Comparison of ENCODE assay signal across 16 cellular contexts in genomic region chr5:126852916-126853315, GRCh38.
DNase-seq lines count a peak whose midpoint lies in the region; ATAC-seq, FAIRE-seq and TF ChIP-seq lines count a peak whose summit lies in the region.
"Had no signal": no experiment of that assay in that cellular context is flagged by ENCODE, and none has a peak within 500 bp of the region (broad histone marks: within the 10 kb centered on the region; RNA-seq: fewer than 3 reads in every experiment).

No MANE protein-coding gene starts in this region.

- peak overlapping the region; percentile 76 for H3K4me3 Mint-ChIP-seq in activated CD4-positive, alpha-beta T cell treated with anti-CD3 and anti-CD28 coated beads, Interleukin-2, amount 10 ng/mL, durations not matched to agents 24 days and 14 days
- peak overlapping the region; percentile 1 for H3K4me3 Mint-ChIP-seq in activated CD4-positive, alpha-beta memory T cell treated with anti-CD3 and anti-CD28 coated beads for 36 hours
- peak overlapping the region; percentile 66 for H3K4me3 Mint-ChIP-seq in stimulated activated effector memory CD8-positive, alpha-beta T cell treated with anti-CD3 and anti-CD28 coated beads, Interleukin-12 subunit alpha, Interleukin-12 subunit beta, amount 100 ng/mL, for 72 hours

- peak; percentile 40 for ATAC-seq in stimulated activated effector memory CD8-positive, alpha-beta T cell treated with anti-CD3 and anti-CD28 coated beads, Interleukin-12 subunit alpha, Interleukin-12 subunit beta, amount 100 ng/mL, for 72 hours
- ATAC-seq in HG02759 (IDR thresholded peaks at IDR 0.05; ENCODE audit: unreplicated experiment): no peak

- intact Hi-C loops in activated CD4-positive, alpha-beta T cell treated with anti-CD3 and anti-CD28 coated beads, Interleukin-2, amount 10 ng/mL, durations not matched to agents 24 days and 14 days (cut with micrococcal nuclease): loop anchor here (5.0 to 10.0 kb wide), 5 partner anchors 41 to 462 kb away; partner anchors contain the start of genes C5orf63 and MARCHF3
- intact Hi-C loops in activated CD4-positive, alpha-beta memory T cell treated with anti-CD3 and anti-CD28 coated beads for 36 hours (cut with micrococcal nuclease): loop anchor here (5.0 kb wide), 1 partner anchor 174 kb away; no protein-coding TSS in a partner anchor

- H2BK5ac ChIP-seq in H1 (ENCODE audit: low read depth, low read length): peak overlapping the region; percentile 12; the same call in 1 of the 2 replicates

- 81% methylated on average over 6 of the region's 6 CpGs; no CpG with 5 or more reads in 1 of the 2 experiments for WGBS in H1 (ENCODE audit: extremely low coverage in 1 of 2, insufficient coverage in 1 of 2, insufficient read length in 1 of 2, insufficient replicate concordance in 2 of 2, low coverage in 1 of 2, low lambda C conversion rate in 2 of 2, missing lambda C conversion rate in 1 of 2), 2 experiments

- TF ChIP-seq EP300 in H1 (IDR thresholded peaks at IDR 0.05; ENCODE audit: borderline replicate concordance in 1 of 2, low read depth in 2 of 2, low read length in 2 of 2): no peak

- no peaks in the 10 kb centered on the region for H4K20me1 ChIP-seq in H1 (replicated peaks in 1 of 2; ENCODE audit: control insufficient read depth in 1 of 2, insufficient read depth in 2 of 2, low read length in 2 of 2)

- no peak overlapping the region; a peak in 1 of 7 replicates for H3K9ac ChIP-seq in H1 (replicated peaks in 1 of 4; ENCODE audit: extremely low read depth in 1 of 4, low read depth in 3 of 4, low read length in 3 of 4)

- TF ChIP-seq POLR2A in H1 (IDR thresholded peaks at IDR 0.05; ENCODE audit: control extremely low read depth in 1 of 2, low read depth in 2 of 2, low read length in 2 of 2): no peak

- H2BK15ac ChIP-seq in H1 (ENCODE audit: low read length): no peak overlapping the region

- H3K23ac ChIP-seq in H1 (ENCODE audit: insufficient read length): no peak overlapping the region

- no peak for TF ChIP-seq RAD21 in H1 (IDR thresholded peaks at IDR 0.05 in 1 of 2, conservative IDR thresholded peaks at IDR 0.05 in 1 of 2; ENCODE audit: low read depth in 2 of 2, low read length in 2 of 2)

- H3K4me2 ChIP-seq in H1 (ENCODE audit: insufficient read depth in 1 of 2, low read depth in 2 of 2, low read length in 2 of 2): no peak overlapping the region
- H3K4me2 ChIP-seq: PC-9 had no signal

- peak; percentile 61 for DNase-seq in activated CD4-positive, alpha-beta T cell treated with anti-CD3 and anti-CD28 coated beads, Interleukin-2, amount 10 ng/mL, durations not matched to agents 24 days and 14 days
- no peak for DNase-seq in activated CD4-positive, alpha-beta T cell treated with anti-CD3 and anti-CD28 coated beads for 1 hour
- no peak for DNase-seq in activated CD4-positive, alpha-beta memory T cell treated with anti-CD3 and anti-CD28 coated beads for 36 hours
- DNase-seq in H1 (ENCODE audit: low read depth in 1 of 2, low spot score in 2 of 2) (no peak), foreskin melanocyte (no peak), cerebellum (ENCODE audit: low spot score) (no peak)
- DNase-seq in stimulated activated effector memory CD8-positive, alpha-beta T cell treated with anti-CD3 and anti-CD28 coated beads, Interleukin-12 subunit alpha, Interleukin-12 subunit beta, amount 100 ng/mL, for 72 hours (ENCODE audit: low spot score in 2 of 2): no peak
- DNase-seq: Calu3, Karpas-422, NCI-H146, NCI-H510A, PC-9, sigmoid colon, substantia nigra had no signal

- no peak overlapping the region for H2BK120ac ChIP-seq in H1 (replicated peaks; ENCODE audit: low read depth, low read length)

- H3K4me1 ChIP-seq in H1 (replicated peaks in 1 of 4; ENCODE audit: control insufficient read depth in 3 of 4, insufficient read depth in 4 of 4, low read length in 3 of 4): peaks cover 3 to 9% (median 6%) of the 10 kb centered on the region in 4 experiments
- H3K4me1 ChIP-seq: HAP-1 had no signal

- H3K56ac ChIP-seq in H1 (replicated peaks; ENCODE audit: insufficient read length, low read depth, low read length): no peak overlapping the region

- H3K27me3 ChIP-seq in H1 (replicated peaks in 1 of 4; ENCODE audit: control insufficient read depth in 3 of 4, extremely low read depth in 1 of 4, insufficient read depth in 3 of 4, low read length in 3 of 4): no peaks in the 10 kb centered on the region
- H3K27me3 ChIP-seq: sigmoid colon had no signal

- H4K5ac ChIP-seq in H1 (ENCODE audit: insufficient read length, low read depth, low read length): no peak overlapping the region

- no peak overlapping the region for H2AK5ac ChIP-seq in H1 (ENCODE audit: low read depth, low read length)

- H3K27me3 Mint-ChIP-seq in activated CD4-positive, alpha-beta T cell treated with anti-CD3 and anti-CD28 coated beads, Interleukin-2, amount 10 ng/mL, durations not matched to agents 24 days and 14 days: no peaks in the 10 kb centered on the region
- H3K27me3 Mint-ChIP-seq in activated CD4-positive, alpha-beta memory T cell treated with anti-CD3 and anti-CD28 coated beads for 36 hours: no peaks in the 10 kb centered on the region

- no peaks in the 10 kb centered on the region for H3K9me3 Mint-ChIP-seq in activated CD4-positive, alpha-beta T cell treated with anti-CD3 and anti-CD28 coated beads, Interleukin-2, amount 10 ng/mL, durations not matched to agents 24 days and 14 days
- H3K9me3 Mint-ChIP-seq in activated CD4-positive, alpha-beta memory T cell treated with anti-CD3 and anti-CD28 coated beads for 36 hours: no peaks in the 10 kb centered on the region
- no peaks in the 10 kb centered on the region for H3K9me3 Mint-ChIP-seq in stimulated activated effector memory CD8-positive, alpha-beta T cell treated with anti-CD3 and anti-CD28 coated beads, Interleukin-12 subunit alpha, Interleukin-12 subunit beta, amount 100 ng/mL, for 72 hours

- POLR2A ChIA-PET in activated CD4-positive, alpha-beta memory T cell treated with anti-CD3 and anti-CD28 coated beads for 36 hours (lab: Charles Lee): interaction anchor here (2.1 kb wide), 1 partner anchor 75 kb away, joined by 6 read pairs; no protein-coding TSS in a partner anchor
- POLR2A ChIA-PET in H1 (lab: Charles Lee; ENCODE audit: partially characterized antibody): interaction anchor here (1.1 to 1.5 kb wide), 2 partner anchors 11 to 16 kb away, joined by 3 read pairs; no protein-coding TSS in a partner anchor

- no peak overlapping the region for H3K4me3 ChIP-seq in H1 (ENCODE audit: extremely low read depth in 1 of 4, insufficient read depth in 2 of 4, low read depth in 3 of 4, low read length in 4 of 4)
- H3K4me3 ChIP-seq: HAP-1, PC-9, sigmoid colon had no signal

- no peaks in the 10 kb centered on the region; the same call in 1 of the 2 replicates for H3K79me1 ChIP-seq in H1 (ENCODE audit: low read depth, low read length)

- H2BK20ac ChIP-seq in H1 (ENCODE audit: low read length): no peak overlapping the region

- H3K23me2 ChIP-seq in H1 (ENCODE audit: low read depth, low read length): no peaks in the 10 kb centered on the region

- no peak overlapping the region for H3K27ac ChIP-seq in H1 (ENCODE audit: low read depth, low read length)
- H3K27ac ChIP-seq: PC-9 had no signal

- H3K4me1 Mint-ChIP-seq in activated CD4-positive, alpha-beta T cell treated with anti-CD3 and anti-CD28 coated beads, Interleukin-2, amount 10 ng/mL, durations not matched to agents 24 days and 14 days: peaks cover 41% of the 10 kb centered on the region
- H3K4me1 Mint-ChIP-seq in activated CD4-positive, alpha-beta memory T cell treated with anti-CD3 and anti-CD28 coated beads for 36 hours (ENCODE audit: low read depth): peaks cover 42% of the 10 kb centered on the region
- peaks cover 24% of the 10 kb centered on the region for H3K4me1 Mint-ChIP-seq in stimulated activated effector memory CD8-positive, alpha-beta T cell treated with anti-CD3 and anti-CD28 coated beads, Interleukin-12 subunit alpha, Interleukin-12 subunit beta, amount 100 ng/mL, for 72 hours

- CTCF ChIA-PET in activated CD4-positive, alpha-beta memory T cell treated with anti-CD3 and anti-CD28 coated beads for 36 hours (lab: Charles Lee): no interaction called here
- CTCF ChIA-PET in H1 (lab: Charles Lee; ENCODE audit: partially characterized antibody): interaction anchor here (0.7 kb wide), 1 partner anchor 248 kb away, joined by 3 read pairs; no protein-coding TSS in a partner anchor

- no peak overlapping the region for H4K8ac ChIP-seq in H1 (ENCODE audit: extremely low read depth, insufficient read depth, low read length)

- H3K36me3 ChIP-seq in H1 (ENCODE audit: control insufficient read depth in 2 of 4, insufficient read depth in 4 of 4, low read length in 3 of 4): peaks cover 0 to 10% (median 2%) of the 10 kb centered on the region in 4 experiments; a peak in 3 of 8 replicates
- H3K36me3 ChIP-seq: HAP-1, sigmoid colon had no signal

- peaks cover 14% of the 10 kb centered on the region for H3K36me3 Mint-ChIP-seq in activated CD4-positive, alpha-beta T cell treated with anti-CD3 and anti-CD28 coated beads, Interleukin-2, amount 10 ng/mL, durations not matched to agents 24 days and 14 days (ENCODE audit: low read depth)
- H3K36me3 Mint-ChIP-seq in activated CD4-positive, alpha-beta memory T cell treated with anti-CD3 and anti-CD28 coated beads for 36 hours: peaks cover 13% of the 10 kb centered on the region
- no peaks in the 10 kb centered on the region for H3K36me3 Mint-ChIP-seq in stimulated activated effector memory CD8-positive, alpha-beta T cell treated with anti-CD3 and anti-CD28 coated beads, Interleukin-12 subunit alpha, Interleukin-12 subunit beta, amount 100 ng/mL, for 72 hours

- no peak overlapping the region for H2AFZ ChIP-seq in H1 (ENCODE audit: low read length)
- H2AFZ ChIP-seq: PC-9 had no signal

- H3K79me2 ChIP-seq in H1 (ENCODE audit: control insufficient read depth in 1 of 2, insufficient read depth in 2 of 2, low read length in 2 of 2): peaks cover 0 to 3% of the 10 kb centered on the region in 2 experiments; a peak in 1 of 4 replicates

- no peak overlapping the region for H2BK12ac ChIP-seq in H1 (ENCODE audit: low read depth, low read length)

- H3K27ac Mint-ChIP-seq in activated CD4-positive, alpha-beta T cell treated with anti-CD3 and anti-CD28 coated beads, Interleukin-2, amount 10 ng/mL, durations not matched to agents 24 days and 14 days: peak overlapping the region; percentile 86
- peak overlapping the region; percentile 65 for H3K27ac Mint-ChIP-seq in activated CD4-positive, alpha-beta memory T cell treated with anti-CD3 and anti-CD28 coated beads for 36 hours
- no peak overlapping the region for H3K27ac Mint-ChIP-seq in stimulated activated effector memory CD8-positive, alpha-beta T cell treated with anti-CD3 and anti-CD28 coated beads, Interleukin-12 subunit alpha, Interleukin-12 subunit beta, amount 100 ng/mL, for 72 hours

- H4K91ac ChIP-seq in H1 (replicated peaks; ENCODE audit: insufficient read length, low read length): no peak overlapping the region

- no peak overlapping the region for H3K4ac ChIP-seq in H1 (replicated peaks; ENCODE audit: insufficient read length, low read depth, low read length)

- FAIRE-seq in H1 (lab: Jason Lieb, UNC): no peak

- no peak overlapping the region for H3K18ac ChIP-seq in H1 (ENCODE audit: extremely low read depth, low read length)

- TF ChIP-seq CTCF in H1 (IDR thresholded peaks at IDR 0.05; ENCODE audit: control extremely low read depth in 1 of 3, insufficient read depth in 1 of 3, low read depth in 1 of 3, low read length in 3 of 3): no peak

- no peak overlapping the region for H3K14ac ChIP-seq in H1 (ENCODE audit: insufficient read length)

- peaks cover 0 to 4% of the 10 kb centered on the region in 2 experiments; a peak in 1 of 4 replicates for H3K9me3 ChIP-seq in H1 (ENCODE audit: insufficient read depth in 2 of 2, low read depth in 1 of 2, low read length in 1 of 2)
- H3K9me3 ChIP-seq: HAP-1, sigmoid colon had no signal

Comparison
In these comparisons a context has a peak if more than half of its experiments do, and no peak if none do; other contexts are left out.
1. H3K4me3 Mint-ChIP-seq: peak in every context shown above with its lines; median percentile 76 in activated CD4-positive, alpha-beta T cell treated with anti-CD3 and anti-CD28 coated beads, Interleukin-2, amount 10 ng/mL, durations not matched to agents 24 days and 14 days; 66 in stimulated activated effector memory CD8-positive, alpha-beta T cell treated with anti-CD3 and anti-CD28 coated beads, Interleukin-12 subunit alpha, Interleukin-12 subunit beta, amount 100 ng/mL, for 72 hours; 1 in activated CD4-positive, alpha-beta memory T cell treated with anti-CD3 and anti-CD28 coated beads for 36 hours.